8 cellular contexts compared by ENCODE assay signal in genomic region chr6:49151033-49151432, GRCh38.
"Had no signal": no experiment of that assay in that cellular context is flagged by ENCODE, and none has a peak within 500 bp of the region (broad histone marks: within the 10 kb centered on the region; RNA-seq: fewer than 3 reads in every experiment).

No MANE protein-coding gene starts in this region.

- H2AFZ ChIP-seq: GM23248, GM23338 had no signal

- H3K4me2 ChIP-seq: GM23338 had no signal

- H3K4me3 Mint-ChIP-seq: GM23338, H9 had no signal

- ATAC-seq: GM23338, HCT116 had no signal

- DNase-seq: GM23248, GOT3, H7, H9, HFFc6 had no signal

- H3K4me1 ChIP-seq: HAP-1 had no signal

- H3K27ac ChIP-seq: GM23248 had no signal

- H3K9me3 ChIP-seq: HAP-1 had no signal

- H3K27ac Mint-ChIP-seq: GM23338, HFFc6 had no signal

- H3K4me3 ChIP-seq: GM23248, GM23338, HAP-1 had no signal

- H3K9ac ChIP-seq: GM23248 had no signal

- H3K36me3 ChIP-seq: HAP-1 had no signal

- H3K9me3 Mint-ChIP-seq: HFFc6 had no signal
